2 cellular contexts compared by ENCODE assay signal in the genomic region with DNA sequence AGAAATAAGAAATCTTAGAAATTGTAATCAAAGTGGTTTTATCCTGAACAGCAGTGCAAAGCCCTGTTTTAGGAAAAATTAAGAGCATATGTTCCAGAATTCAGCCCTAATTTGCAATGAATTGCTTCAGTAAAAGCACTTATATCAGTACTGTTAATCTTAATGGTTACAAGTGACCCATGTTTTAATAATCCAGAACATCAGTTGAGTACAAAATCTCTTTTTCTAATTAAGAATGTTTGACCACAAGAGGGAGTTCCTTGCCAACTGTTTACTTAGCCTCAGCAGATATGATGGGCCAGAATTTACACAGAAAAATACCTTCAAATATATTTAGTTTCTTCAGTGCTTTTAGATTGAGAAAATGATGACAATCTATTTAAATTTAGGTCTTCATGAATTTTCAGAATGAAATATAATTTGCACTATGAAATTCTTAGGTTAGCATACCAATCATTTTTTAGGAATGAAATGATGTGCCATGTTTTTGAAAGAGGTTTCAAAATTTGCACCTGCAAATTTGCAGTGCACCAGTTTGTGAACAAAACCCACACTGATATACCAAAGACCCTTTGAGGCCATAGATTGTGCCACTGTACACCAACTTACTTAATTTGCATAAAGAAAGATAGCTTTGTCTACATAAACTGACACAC.
A peak's percentile ranks its signal among the peaks of the same experiment; 100 is the strongest.
TF ChIP-seq lines count a peak whose summit lies in the region.

No MANE protein-coding gene starts in this region.

TF ChIP-seq in Ishikawa, 13 proteins besides CTCF, POLR2A, EP300 and RAD21 (continued from another document):
- TF ChIP-seq, protein P1, sequence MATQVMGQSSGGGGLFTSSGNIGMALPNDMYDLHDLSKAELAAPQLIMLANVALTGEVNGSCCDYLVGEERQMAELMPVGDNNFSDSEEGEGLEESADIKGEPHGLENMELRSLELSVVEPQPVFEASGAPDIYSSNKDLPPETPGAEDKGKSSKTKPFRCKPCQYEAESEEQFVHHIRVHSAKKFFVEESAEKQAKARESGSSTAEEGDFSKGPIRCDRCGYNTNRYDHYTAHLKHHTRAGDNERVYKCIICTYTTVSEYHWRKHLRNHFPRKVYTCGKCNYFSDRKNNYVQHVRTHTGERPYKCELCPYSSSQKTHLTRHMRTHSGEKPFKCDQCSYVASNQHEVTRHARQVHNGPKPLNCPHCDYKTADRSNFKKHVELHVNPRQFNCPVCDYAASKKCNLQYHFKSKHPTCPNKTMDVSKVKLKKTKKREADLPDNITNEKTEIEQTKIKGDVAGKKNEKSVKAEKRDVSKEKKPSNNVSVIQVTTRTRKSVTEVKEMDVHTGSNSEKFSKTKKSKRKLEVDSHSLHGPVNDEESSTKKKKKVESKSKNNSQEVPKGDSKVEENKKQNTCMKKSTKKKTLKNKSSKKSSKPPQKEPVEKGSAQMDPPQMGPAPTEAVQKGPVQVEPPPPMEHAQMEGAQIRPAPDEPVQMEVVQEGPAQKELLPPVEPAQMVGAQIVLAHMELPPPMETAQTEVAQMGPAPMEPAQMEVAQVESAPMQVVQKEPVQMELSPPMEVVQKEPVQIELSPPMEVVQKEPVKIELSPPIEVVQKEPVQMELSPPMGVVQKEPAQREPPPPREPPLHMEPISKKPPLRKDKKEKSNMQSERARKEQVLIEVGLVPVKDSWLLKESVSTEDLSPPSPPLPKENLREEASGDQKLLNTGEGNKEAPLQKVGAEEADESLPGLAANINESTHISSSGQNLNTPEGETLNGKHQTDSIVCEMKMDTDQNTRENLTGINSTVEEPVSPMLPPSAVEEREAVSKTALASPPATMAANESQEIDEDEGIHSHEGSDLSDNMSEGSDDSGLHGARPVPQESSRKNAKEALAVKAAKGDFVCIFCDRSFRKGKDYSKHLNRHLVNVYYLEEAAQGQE (IDR thresholded peaks at IDR 0.05; ENCODE audit: low read depth), result no peak
- TF ChIP-seq YY1 (IDR thresholded peaks at IDR 0.05; ENCODE audit: low read depth) (no peak), TAF1 (IDR thresholded peaks at IDR 0.05; ENCODE audit: low read depth) (no peak), CEBPB (IDR thresholded peaks at IDR 0.05) (no peak), EGR1 (IDR thresholded peaks at IDR 0.05) (no peak), NFIC (IDR thresholded peaks at IDR 0.05) (no peak), FOXM1 (IDR thresholded peaks at IDR 0.05; ENCODE audit: borderline replicate concordance, low read depth) (no peak), CREB1 (IDR thresholded peaks at IDR 0.05; ENCODE audit: low read depth) (no peak), TCF12 (IDR thresholded peaks at IDR 0.05; ENCODE audit: low read depth) (no peak)
- TF ChIP-seq, protein P2, sequence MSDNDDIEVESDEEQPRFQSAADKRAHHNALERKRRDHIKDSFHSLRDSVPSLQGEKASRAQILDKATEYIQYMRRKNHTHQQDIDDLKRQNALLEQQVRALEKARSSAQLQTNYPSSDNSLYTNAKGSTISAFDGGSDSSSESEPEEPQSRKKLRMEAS (IDR thresholded peaks at IDR 0.05), result no peak

TF ChIP-seq in HepG2, 621 proteins besides CTCF, POLR2A, EP300 and RAD21 (continued from another document):
- TF ChIP-seq, protein P3, sequence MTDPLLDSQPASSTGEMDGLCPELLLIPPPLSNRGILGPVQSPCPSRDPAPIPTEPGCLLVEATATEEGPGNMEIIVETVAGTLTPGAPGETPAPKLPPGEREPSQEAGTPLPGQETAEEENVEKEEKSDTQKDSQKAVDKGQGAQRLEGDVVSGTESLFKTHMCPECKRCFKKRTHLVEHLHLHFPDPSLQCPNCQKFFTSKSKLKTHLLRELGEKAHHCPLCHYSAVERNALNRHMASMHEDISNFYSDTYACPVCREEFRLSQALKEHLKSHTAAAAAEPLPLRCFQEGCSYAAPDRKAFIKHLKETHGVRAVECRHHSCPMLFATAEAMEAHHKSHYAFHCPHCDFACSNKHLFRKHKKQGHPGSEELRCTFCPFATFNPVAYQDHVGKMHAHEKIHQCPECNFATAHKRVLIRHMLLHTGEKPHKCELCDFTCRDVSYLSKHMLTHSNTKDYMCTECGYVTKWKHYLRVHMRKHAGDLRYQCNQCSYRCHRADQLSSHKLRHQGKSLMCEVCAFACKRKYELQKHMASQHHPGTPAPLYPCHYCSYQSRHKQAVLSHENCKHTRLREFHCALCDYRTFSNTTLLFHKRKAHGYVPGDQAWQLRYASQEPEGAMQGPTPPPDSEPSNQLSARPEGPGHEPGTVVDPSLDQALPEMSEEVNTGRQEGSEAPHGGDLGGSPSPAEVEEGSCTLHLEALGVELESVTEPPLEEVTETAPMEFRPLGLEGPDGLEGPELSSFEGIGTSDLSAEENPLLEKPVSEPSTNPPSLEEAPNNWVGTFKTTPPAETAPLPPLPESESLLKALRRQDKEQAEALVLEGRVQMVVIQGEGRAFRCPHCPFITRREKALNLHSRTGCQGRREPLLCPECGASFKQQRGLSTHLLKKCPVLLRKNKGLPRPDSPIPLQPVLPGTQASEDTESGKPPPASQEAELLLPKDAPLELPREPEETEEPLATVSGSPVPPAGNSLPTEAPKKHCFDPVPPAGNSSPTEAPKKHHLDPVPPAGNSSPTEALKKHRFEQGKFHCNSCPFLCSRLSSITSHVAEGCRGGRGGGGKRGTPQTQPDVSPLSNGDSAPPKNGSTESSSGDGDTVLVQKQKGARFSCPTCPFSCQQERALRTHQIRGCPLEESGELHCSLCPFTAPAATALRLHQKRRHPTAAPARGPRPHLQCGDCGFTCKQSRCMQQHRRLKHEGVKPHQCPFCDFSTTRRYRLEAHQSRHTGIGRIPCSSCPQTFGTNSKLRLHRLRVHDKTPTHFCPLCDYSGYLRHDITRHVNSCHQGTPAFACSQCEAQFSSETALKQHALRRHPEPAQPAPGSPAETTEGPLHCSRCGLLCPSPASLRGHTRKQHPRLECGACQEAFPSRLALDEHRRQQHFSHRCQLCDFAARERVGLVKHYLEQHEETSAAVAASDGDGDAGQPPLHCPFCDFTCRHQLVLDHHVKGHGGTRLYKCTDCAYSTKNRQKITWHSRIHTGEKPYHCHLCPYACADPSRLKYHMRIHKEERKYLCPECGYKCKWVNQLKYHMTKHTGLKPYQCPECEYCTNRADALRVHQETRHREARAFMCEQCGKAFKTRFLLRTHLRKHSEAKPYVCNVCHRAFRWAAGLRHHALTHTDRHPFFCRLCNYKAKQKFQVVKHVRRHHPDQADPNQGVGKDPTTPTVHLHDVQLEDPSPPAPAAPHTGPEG (CRISPR knock-in tag; IDR thresholded peaks at IDR 0.05), result no peak
- TF ChIP-seq ATRX (CRISPR knock-in tag; IDR thresholded peaks at IDR 0.05; ENCODE audit: borderline replicate concordance) (no peak), SMC3 (IDR thresholded peaks at IDR 0.05; ENCODE audit: low read length) (peak; percentile 60), STAG1 (CRISPR knock-in tag; IDR thresholded peaks at IDR 0.05) (peak; percentile 53), TBX3 (IDR thresholded peaks at IDR 0.05; ENCODE audit: borderline replicate concordance) (no peak), ZNF670 (CRISPR knock-in tag; IDR thresholded peaks at IDR 0.05; ENCODE audit: borderline replicate concordance) (no peak)
- TF ChIP-seq, protein P4, sequence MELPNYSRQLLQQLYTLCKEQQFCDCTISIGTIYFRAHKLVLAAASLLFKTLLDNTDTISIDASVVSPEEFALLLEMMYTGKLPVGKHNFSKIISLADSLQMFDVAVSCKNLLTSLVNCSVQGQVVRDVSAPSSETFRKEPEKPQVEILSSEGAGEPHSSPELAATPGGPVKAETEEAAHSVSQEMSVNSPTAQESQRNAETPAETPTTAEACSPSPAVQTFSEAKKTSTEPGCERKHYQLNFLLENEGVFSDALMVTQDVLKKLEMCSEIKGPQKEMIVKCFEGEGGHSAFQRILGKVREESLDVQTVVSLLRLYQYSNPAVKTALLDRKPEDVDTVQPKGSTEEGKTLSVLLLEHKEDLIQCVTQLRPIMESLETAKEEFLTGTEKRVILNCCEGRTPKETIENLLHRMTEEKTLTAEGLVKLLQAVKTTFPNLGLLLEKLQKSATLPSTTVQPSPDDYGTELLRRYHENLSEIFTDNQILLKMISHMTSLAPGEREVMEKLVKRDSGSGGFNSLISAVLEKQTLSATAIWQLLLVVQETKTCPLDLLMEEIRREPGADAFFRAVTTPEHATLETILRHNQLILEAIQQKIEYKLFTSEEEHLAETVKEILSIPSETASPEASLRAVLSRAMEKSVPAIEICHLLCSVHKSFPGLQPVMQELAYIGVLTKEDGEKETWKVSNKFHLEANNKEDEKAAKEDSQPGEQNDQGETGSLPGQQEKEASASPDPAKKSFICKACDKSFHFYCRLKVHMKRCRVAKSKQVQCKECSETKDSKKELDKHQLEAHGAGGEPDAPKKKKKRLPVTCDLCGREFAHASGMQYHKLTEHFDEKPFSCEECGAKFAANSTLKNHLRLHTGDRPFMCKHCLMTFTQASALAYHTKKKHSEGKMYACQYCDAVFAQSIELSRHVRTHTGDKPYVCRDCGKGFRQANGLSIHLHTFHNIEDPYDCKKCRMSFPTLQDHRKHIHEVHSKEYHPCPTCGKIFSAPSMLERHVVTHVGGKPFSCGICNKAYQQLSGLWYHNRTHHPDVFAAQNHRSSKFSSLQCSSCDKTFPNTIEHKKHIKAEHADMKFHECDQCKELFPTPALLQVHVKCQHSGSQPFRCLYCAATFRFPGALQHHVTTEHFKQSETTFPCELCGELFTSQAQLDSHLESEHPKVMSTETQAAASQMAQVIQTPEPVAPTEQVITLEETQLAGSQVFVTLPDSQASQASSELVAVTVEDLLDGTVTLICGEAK (IDR thresholded peaks at IDR 0.05), result no peak
- TF ChIP-seq, protein P4 (CRISPR knock-in tag; IDR thresholded peaks at IDR 0.05), result no peak
- TF ChIP-seq, protein P5, sequence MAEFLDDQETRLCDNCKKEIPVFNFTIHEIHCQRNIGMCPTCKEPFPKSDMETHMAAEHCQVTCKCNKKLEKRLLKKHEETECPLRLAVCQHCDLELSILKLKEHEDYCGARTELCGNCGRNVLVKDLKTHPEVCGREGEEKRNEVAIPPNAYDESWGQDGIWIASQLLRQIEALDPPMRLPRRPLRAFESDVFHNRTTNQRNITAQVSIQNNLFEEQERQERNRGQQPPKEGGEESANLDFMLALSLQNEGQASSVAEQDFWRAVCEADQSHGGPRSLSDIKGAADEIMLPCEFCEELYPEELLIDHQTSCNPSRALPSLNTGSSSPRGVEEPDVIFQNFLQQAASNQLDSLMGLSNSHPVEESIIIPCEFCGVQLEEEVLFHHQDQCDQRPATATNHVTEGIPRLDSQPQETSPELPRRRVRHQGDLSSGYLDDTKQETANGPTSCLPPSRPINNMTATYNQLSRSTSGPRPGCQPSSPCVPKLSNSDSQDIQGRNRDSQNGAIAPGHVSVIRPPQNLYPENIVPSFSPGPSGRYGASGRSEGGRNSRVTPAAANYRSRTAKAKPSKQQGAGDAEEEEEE (CRISPR knock-in tag; IDR thresholded peaks at IDR 0.05; ENCODE audit: borderline replicate concordance), result no peak
- TF ChIP-seq, protein P6, sequence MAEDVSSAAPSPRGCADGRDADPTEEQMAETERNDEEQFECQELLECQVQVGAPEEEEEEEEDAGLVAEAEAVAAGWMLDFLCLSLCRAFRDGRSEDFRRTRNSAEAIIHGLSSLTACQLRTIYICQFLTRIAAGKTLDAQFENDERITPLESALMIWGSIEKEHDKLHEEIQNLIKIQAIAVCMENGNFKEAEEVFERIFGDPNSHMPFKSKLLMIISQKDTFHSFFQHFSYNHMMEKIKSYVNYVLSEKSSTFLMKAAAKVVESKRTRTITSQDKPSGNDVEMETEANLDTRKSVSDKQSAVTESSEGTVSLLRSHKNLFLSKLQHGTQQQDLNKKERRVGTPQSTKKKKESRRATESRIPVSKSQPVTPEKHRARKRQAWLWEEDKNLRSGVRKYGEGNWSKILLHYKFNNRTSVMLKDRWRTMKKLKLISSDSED (CRISPR knock-in tag; IDR thresholded peaks at IDR 0.05), result no peak
- TF ChIP-seq, protein P7, sequence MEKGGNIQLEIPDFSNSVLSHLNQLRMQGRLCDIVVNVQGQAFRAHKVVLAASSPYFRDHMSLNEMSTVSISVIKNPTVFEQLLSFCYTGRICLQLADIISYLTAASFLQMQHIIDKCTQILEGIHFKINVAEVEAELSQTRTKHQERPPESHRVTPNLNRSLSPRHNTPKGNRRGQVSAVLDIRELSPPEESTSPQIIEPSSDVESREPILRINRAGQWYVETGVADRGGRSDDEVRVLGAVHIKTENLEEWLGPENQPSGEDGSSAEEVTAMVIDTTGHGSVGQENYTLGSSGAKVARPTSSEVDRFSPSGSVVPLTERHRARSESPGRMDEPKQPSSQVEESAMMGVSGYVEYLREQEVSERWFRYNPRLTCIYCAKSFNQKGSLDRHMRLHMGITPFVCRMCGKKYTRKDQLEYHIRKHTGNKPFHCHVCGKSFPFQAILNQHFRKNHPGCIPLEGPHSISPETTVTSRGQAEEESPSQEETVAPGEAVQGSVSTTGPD (CRISPR knock-in tag; IDR thresholded peaks at IDR 0.05), result no peak
